Comparison of ENCODE assay signal across 26 cellular contexts in genomic region chr5:101418735-101419134, GRCh38.
A peak's percentile ranks its signal among the peaks of the same experiment; 100 is the strongest.
DNase-seq lines count a peak whose midpoint lies in the region; ATAC-seq and TF ChIP-seq lines count a peak whose summit lies in the region.
"Had no signal": no experiment of that assay in that cellular context is flagged by ENCODE, and none has a peak within 500 bp of the region (broad histone marks: within the 10 kb centered on the region; RNA-seq: fewer than 3 reads in every experiment).

No MANE protein-coding gene starts in this region.

- no peaks in the 10 kb centered on the region for H3K36me3 Mint-ChIP-seq in nephron progenitor cell (ENCODE audit: low read depth)

- DNase-seq in DMS53 (lab: John Stamatoyannopoulos, UW): peak; percentile 73
- peak in 1 of 2 experiments; percentile 20 for DNase-seq in SJSA1 (ENCODE audit: low read depth in 1 of 2, low spot score in 2 of 2)
- DNase-seq in fibroblast of lung (ENCODE audit: low read depth in 2 of 2): peak; percentile 29 to 51
- DNase-seq in nephron progenitor cell: no peak
- DNase-seq in activated CD4-positive, alpha-beta T cell treated with anti-CD3 and anti-CD28 coated beads for 1 hour: no peak
- no peak for DNase-seq in NOMO-1 treated with DMSO at 0.1 percent for 48 hours (lab: John Stamatoyannopoulos, UW; ENCODE audit: unreplicated experiment)
- DNase-seq in activated CD4-positive, alpha-beta T cell treated with anti-CD3 and anti-CD28 coated beads for 48 hours: no peak
- DNase-seq: activated CD4-positive, alpha-beta T cell treated with anti-CD3 and anti-CD28 coated beads, Interleukin-2, amount 50 U/mL, for 4 hours; Calu3; dermis blood vessel endothelial cell; glutamatergic neuron; HFFc6; IMR-90; left ventricle myocardium inferior; NCI-H1436; NCI-H2227 treated with DMSO at 0.1 percent for 48 hours; NCI-H748 treated with DMSO at 0.1 percent for 48 hours; PC-9; stimulated activated CD8-positive, alpha-beta memory T cell treated with anti-CD3 and anti-CD28 coated beads, Interleukin-4, amount 100 ng/mL, for 48 hours had no signal

- H3K4me1 ChIP-seq in SJSA1 (replicated peaks) (peaks cover 12% of the 10 kb centered on the region), fibroblast of lung (ENCODE audit: control insufficient read depth, extremely low read depth, insufficient read depth, low read length) (no peaks in the 10 kb centered on the region)
- H3K4me1 ChIP-seq: BLaER1 treated with 17β-estradiol and CSF1 and Interleukin-3, amounts not matched to agents 10 nM and 100 nM; left ventricle myocardium inferior; vagina had no signal

- peaks cover 2% of the 10 kb centered on the region for H3K9me3 Mint-ChIP-seq in nephron progenitor cell
- H3K9me3 Mint-ChIP-seq: T-helper 1 cell treated with Interleukin-12 subunit alpha and Interleukin-12 subunit beta and Interleukin-4 antibody, amounts not matched to agents 30 μg/mL and 1 μg/mL, for 36 hours had no signal

- no peak overlapping the region for H3K4me3 ChIP-seq in SJSA1
- no peak overlapping the region for H3K4me3 ChIP-seq in fibroblast of lung (replicated peaks in 1 of 4; ENCODE audit: control extremely low read depth in 1 of 4, insufficient read depth in 1 of 4, low read depth in 3 of 4, low read length in 4 of 4)
- H3K4me3 ChIP-seq: BLaER1 treated with 17β-estradiol and CSF1 and Interleukin-3, amounts not matched to agents 10 nM and 100 nM; cardiac muscle cell; left ventricle myocardium inferior; PC-9; vagina had no signal

- H3K36me3 ChIP-seq in SJSA1 (no peaks in the 10 kb centered on the region), fibroblast of lung (ENCODE audit: control insufficient read depth, insufficient read depth, low read length) (no peaks in the 10 kb centered on the region)
- H3K36me3 ChIP-seq: BLaER1 treated with 17β-estradiol and CSF1 and Interleukin-3, amounts not matched to agents 10 nM and 100 nM; cardiac muscle cell; left ventricle myocardium inferior; vagina had no signal

- no peak overlapping the region for H2AFZ ChIP-seq in fibroblast of lung (ENCODE audit: low read length)
- H2AFZ ChIP-seq: PC-9 had no signal

- H3K27ac ChIP-seq in SJSA1 (peak overlapping the region; percentile 26; the same call in 1 of the 2 replicates), fibroblast of lung (ENCODE audit: insufficient read depth, low read length) (no peak overlapping the region)
- H3K27ac ChIP-seq: cardiac muscle cell, epithelial cell of prostate, left ventricle myocardium inferior, PC-9, vagina, VCaP had no signal

- peak overlapping the region; percentile 51 for H3K27ac Mint-ChIP-seq in nephron progenitor cell
- H3K27ac Mint-ChIP-seq: HFFc6; T-helper 1 cell treated with Interleukin-12 subunit alpha and Interleukin-12 subunit beta and Interleukin-4 antibody, amounts not matched to agents 30 μg/mL and 1 μg/mL, for 36 hours had no signal

- TF ChIP-seq CTCF in fibroblast of lung (conservative IDR thresholded peaks at IDR 0.05 in 1 of 2, IDR thresholded peaks at IDR 0.05 in 1 of 2; ENCODE audit: low read depth in 1 of 2, low read length in 2 of 2): no peak
- no peak for TF ChIP-seq CTCF in nephron progenitor cell (IDR thresholded peaks at IDR 0.05)

- no peak overlapping the region for H3K9ac ChIP-seq in fibroblast of lung (ENCODE audit: insufficient read depth, low read length)
- H3K9ac ChIP-seq: BLaER1 treated with 17β-estradiol and CSF1 and Interleukin-3, amounts not matched to agents 10 nM and 100 nM had no signal

- peaks cover 4% of the 10 kb centered on the region for H3K4me1 Mint-ChIP-seq in nephron progenitor cell

- no peak overlapping the region for H3K4me3 Mint-ChIP-seq in nephron progenitor cell
- H3K4me3 Mint-ChIP-seq: HFFc6; T-helper 1 cell treated with Interleukin-12 subunit alpha and Interleukin-12 subunit beta and Interleukin-4 antibody, amounts not matched to agents 30 μg/mL and 1 μg/mL, for 36 hours had no signal

- peaks cover 2% of the 10 kb centered on the region for H3K27me3 Mint-ChIP-seq in nephron progenitor cell (ENCODE audit: low read depth, poor library complexity)

- no peaks in the 10 kb centered on the region; the same call in 1 of the 2 replicates for H3K27me3 ChIP-seq in SJSA1 (replicated peaks)
- no peaks in the 10 kb centered on the region for H3K27me3 ChIP-seq in fibroblast of lung (ENCODE audit: control insufficient read depth, insufficient read depth, low read length)
- H3K27me3 ChIP-seq: BLaER1 treated with 17β-estradiol and CSF1 and Interleukin-3, amounts not matched to agents 10 nM and 100 nM; cardiac muscle cell; vagina had no signal

- ATAC-seq in HG02763 (IDR thresholded peaks at IDR 0.05; ENCODE audit: unreplicated experiment): no peak

- H3K4me2 ChIP-seq in fibroblast of lung (ENCODE audit: extremely low read depth, insufficient read depth, low read length): no peak overlapping the region
- H3K4me2 ChIP-seq: BLaER1 treated with 17β-estradiol and CSF1 and Interleukin-3, amounts not matched to agents 10 nM and 100 nM; PC-9 had no signal

- no peaks in the 10 kb centered on the region for H3K9me3 ChIP-seq in SJSA1 (replicated peaks)
- H3K9me3 ChIP-seq in fibroblast of lung (ENCODE audit: control insufficient read depth, insufficient read depth, low read depth, low read length): no peaks in the 10 kb centered on the region
- H3K9me3 ChIP-seq: BLaER1 treated with 17β-estradiol and CSF1 and Interleukin-3, amounts not matched to agents 10 nM and 100 nM; left ventricle myocardium inferior; vagina had no signal

- no peaks in the 10 kb centered on the region for H4K20me1 ChIP-seq in fibroblast of lung (ENCODE audit: control insufficient read depth, extremely low read depth, insufficient read depth, low read length)
- H4K20me1 ChIP-seq: BLaER1 treated with 17β-estradiol and CSF1 and Interleukin-3, amounts not matched to agents 10 nM and 100 nM had no signal

- H3K79me2 ChIP-seq in fibroblast of lung (ENCODE audit: control insufficient read depth, insufficient read depth, low read length): no peaks in the 10 kb centered on the region

Comparison
In these comparisons a context has a peak if more than half of its experiments do, and no peak if none do; other contexts are left out.
1. DNase-seq: peak in DMS53 (single experiment) and fibroblast of lung (2 of 2); none in nephron progenitor cell (single experiment), activated CD4-positive, alpha-beta T cell treated with anti-CD3 and anti-CD28 coated beads for 1 hour (single experiment), NOMO-1 treated with DMSO at 0.1 percent for 48 hours (single experiment) and activated CD4-positive, alpha-beta T cell treated with anti-CD3 and anti-CD28 coated beads for 48 hours (single experiment).